Comparison of ENCODE assay signal across 15 cellular contexts in the genomic region with DNA sequence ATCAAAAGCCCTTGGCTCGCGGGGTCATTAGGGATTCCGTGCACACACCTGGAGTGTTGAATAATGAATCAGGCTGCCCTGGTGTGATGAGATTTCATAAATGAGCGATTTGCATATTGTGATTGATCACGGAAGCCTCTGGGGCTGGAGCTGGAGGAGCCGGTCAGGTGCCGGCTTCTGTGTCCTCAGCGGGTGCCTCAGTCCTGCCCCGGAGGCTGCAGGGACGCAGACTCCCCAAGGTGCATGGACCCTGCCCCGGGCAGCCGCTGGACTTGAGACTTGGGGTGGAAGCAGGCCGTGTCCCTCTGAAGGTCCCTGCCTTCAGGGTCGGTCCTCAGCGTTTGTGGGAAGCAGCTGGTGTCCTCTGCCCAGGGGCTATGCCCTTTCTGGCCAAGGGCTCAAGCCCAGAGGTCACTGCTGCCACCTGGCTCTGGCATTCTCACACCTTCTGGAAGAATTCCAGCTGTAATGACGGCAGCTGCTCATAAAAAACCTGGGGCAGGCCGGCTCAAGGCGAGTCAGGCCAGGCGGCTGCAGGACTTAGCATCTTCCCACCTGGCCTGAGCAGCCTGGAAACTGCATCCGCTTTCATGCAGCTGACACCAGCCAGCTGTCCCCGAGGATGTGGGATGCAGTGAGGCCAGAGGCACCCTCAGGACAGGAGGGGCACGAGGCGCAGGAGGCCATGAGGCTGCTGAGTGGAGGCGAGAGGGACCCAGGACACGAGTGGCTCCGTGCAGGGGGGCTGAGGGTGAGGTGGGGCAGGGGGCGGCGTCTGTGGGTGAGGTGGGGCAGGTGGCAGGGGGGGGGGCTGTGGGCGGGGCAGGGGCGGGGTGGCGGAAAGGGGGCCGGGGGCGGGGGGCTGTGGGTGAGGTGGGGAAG. TPM values are rescaled to one million over a fixed set of nuclear protein-coding genes. Genes with fewer than 3 reads are reported as not detected.
"Had no signal": no experiment of that assay in that cellular context is flagged by ENCODE, and none has a peak within 500 bp of the region (broad histone marks: within the 10 kb centered on the region; RNA-seq: fewer than 3 reads in every experiment).

No MANE protein-coding gene starts in this region.

- ATAC-seq: activated CD8-positive, alpha-beta T cell treated with anti-CD3 and anti-CD28 coated beads for 36 hours; activated naive CD4-positive, alpha-beta T cell treated with anti-CD3 and anti-CD28 coated beads, Interleukin-2, amount 50 U/mL, for 72 hours; foreskin keratinocyte; stimulated activated effector memory CD8-positive, alpha-beta T cell treated with anti-CD3 and anti-CD28 coated beads, Interleukin-12 subunit alpha, Interleukin-12 subunit beta, amount 100 ng/mL, for 72 hours; T-helper 17 cell had no signal

- H3K27me3 ChIP-seq: foreskin keratinocyte, neural progenitor cell, thyroid gland had no signal

- DNase-seq: activated B cell treated with CpG ODN at 0.5 μM for 24 hours; activated CD4-positive, alpha-beta T cell treated with anti-CD3 and anti-CD28 coated beads for 48 hours; activated CD8-positive, alpha-beta T cell treated with anti-CD3 and anti-CD28 coated beads for 36 hours; activated gamma-delta T cell; activated T-cell treated with anti-CD3 and anti-CD28 coated beads, Interleukin-2, amount 50 U/mL, for 4 hours; effector CD8-positive, alpha-beta T cell; foreskin keratinocyte; midbrain; T-helper 17 cell; thyroid gland had no signal

- H3K9me3 ChIP-seq: thyroid gland had no signal

- H3K36me3 ChIP-seq: neural progenitor cell, thyroid gland had no signal

- H3K4me3 ChIP-seq: lung, neural progenitor cell, thyroid gland had no signal

- H3K27ac ChIP-seq: foreskin keratinocyte, neural progenitor cell, thyroid gland had no signal

- H3K4me1 ChIP-seq: foreskin keratinocyte, neural progenitor cell, thyroid gland had no signal

RNA-seq across cellular contexts. Expression of a gene that starts 47.7 kb away (rescaled TPM):
- total RNA-seq: activated B cell treated with CpG ODN at 0.5 μM for 24 hours; activated CD8-positive, alpha-beta T cell treated with anti-CD3 and anti-CD28 coated beads for 36 hours; activated naive CD4-positive, alpha-beta T cell treated with anti-CD3 and anti-CD28 coated beads, Interleukin-2, amount 50 U/mL, for 72 hours; activated T-cell treated with anti-CD3 and anti-CD28 coated beads, Interleukin-2, amount 50 U/mL, for 4 hours; foreskin keratinocyte; renal cortical epithelial cell; T-helper 17 cell had no signal
